13 cellular contexts compared by ENCODE assay signal in genomic region chr7:30893357-30893756, GRCh38. TPM values are rescaled to one million over a fixed set of nuclear protein-coding genes. Genes with fewer than 3 reads are reported as not detected.
DNase-seq lines count a peak whose midpoint lies in the region; ATAC-seq and TF ChIP-seq lines count a peak whose summit lies in the region.
"Had no signal": no experiment of that assay in that cellular context is flagged by ENCODE, and none has a peak within 500 bp of the region (broad histone marks: within the 10 kb centered on the region; RNA-seq: fewer than 3 reads in every experiment).

No MANE protein-coding gene starts in this region.

- H3K4me1 ChIP-seq in stomach (peaks cover 18 to 53% (median 32%) of the 10 kb centered on the region in 4 donors), GM23248 (ENCODE audit: insufficient read depth) (peaks cover 8% of the 10 kb centered on the region)

- TF ChIP-seq EP300 in stomach (IDR thresholded peaks at IDR 0.05): no peak

- no peak overlapping the region for H3K4me2 ChIP-seq in GM23248 (ENCODE audit: unreplicated experiment)

- peak overlapping the region; percentile 52 for H3K27ac Mint-ChIP-seq in endothelial cell (ENCODE audit: unreplicated experiment)
- H3K27ac Mint-ChIP-seq: CD8-positive, alpha-beta memory T cell; immature natural killer cell; stimulated activated effector memory CD8-positive, alpha-beta T cell treated with anti-CD3 and anti-CD28 coated beads, Interleukin-12 subunit alpha, Interleukin-12 subunit beta, amount 100 ng/mL, for 72 hours had no signal

- H3K4me3 ChIP-seq in stomach (no peak overlapping the region), GM23248 (no peak overlapping the region)

- no peaks in the 10 kb centered on the region for H3K9me3 Mint-ChIP-seq in endothelial cell (ENCODE audit: unreplicated experiment)
- H3K9me3 Mint-ChIP-seq: immature natural killer cell had no signal

- H3K9ac ChIP-seq in GM23248: no peak overlapping the region

- H3F3A ChIP-seq in GM23248 (ENCODE audit: insufficient read depth): peaks cover 10% of the 10 kb centered on the region

- H3K36me3 ChIP-seq in stomach: peaks cover 0 to 8% (median 0%) of the 10 kb centered on the region in 4 donors
- no peaks in the 10 kb centered on the region for H3K36me3 ChIP-seq in GM23248 (ENCODE audit: low read depth)

- ATAC-seq in GM21515 (IDR thresholded peaks at IDR 0.05; ENCODE audit: unreplicated experiment): no peak
- ATAC-seq: stimulated activated effector memory CD8-positive, alpha-beta T cell treated with anti-CD3 and anti-CD28 coated beads, Interleukin-12 subunit alpha, Interleukin-12 subunit beta, amount 100 ng/mL, for 72 hours had no signal

- H3K36me3 Mint-ChIP-seq in endothelial cell (ENCODE audit: low read depth, unreplicated experiment): peaks cover 5% of the 10 kb centered on the region
- H3K36me3 Mint-ChIP-seq: immature natural killer cell; stimulated activated effector memory CD8-positive, alpha-beta T cell treated with anti-CD3 and anti-CD28 coated beads, Interleukin-12 subunit alpha, Interleukin-12 subunit beta, amount 100 ng/mL, for 72 hours had no signal

- no peaks in the 10 kb centered on the region for H4K20me1 ChIP-seq in GM23248 (ENCODE audit: insufficient read depth)

- H3K27ac ChIP-seq in stomach (peak overlapping the region in 3 of 5 donors; percentile 26 to 45 (median 42)), GM23248 (no peak overlapping the region)
- H3K27ac ChIP-seq: epithelial cell of prostate had no signal

- no peak overlapping the region for H2AFZ ChIP-seq in GM23248

- H3K4me3 Mint-ChIP-seq in endothelial cell (ENCODE audit: unreplicated experiment): no peak overlapping the region
- H3K4me3 Mint-ChIP-seq: CD8-positive, alpha-beta memory T cell; immature natural killer cell; stimulated activated effector memory CD8-positive, alpha-beta T cell treated with anti-CD3 and anti-CD28 coated beads, Interleukin-12 subunit alpha, Interleukin-12 subunit beta, amount 100 ng/mL, for 72 hours had no signal

- H3K9me2 ChIP-seq in GM23248 (ENCODE audit: insufficient read depth): no peaks in the 10 kb centered on the region

- WGBS in stomach, 5 donors: 36 to 44% (median 40%) methylated on average over 6 of the region's 6 CpGs
- WGBS in GM23248 (ENCODE audit: low coverage in 1 of 2, low lambda C conversion rate in 2 of 2, missing lambda C conversion rate in 2 of 2), 2 experiments: 95 to 97% methylated on average over 6 of the region's 6 CpGs

- no peaks in the 10 kb centered on the region for H3K27me3 ChIP-seq in stomach
- no peaks in the 10 kb centered on the region; the same call in 1 of the 2 replicates for H3K27me3 ChIP-seq in GM23248 (replicated peaks; ENCODE audit: insufficient read depth)

- H3K4me1 Mint-ChIP-seq in endothelial cell (ENCODE audit: unreplicated experiment): peaks cover 25% of the 10 kb centered on the region
- H3K4me1 Mint-ChIP-seq: CD8-positive, alpha-beta memory T cell; immature natural killer cell; stimulated activated effector memory CD8-positive, alpha-beta T cell treated with anti-CD3 and anti-CD28 coated beads, Interleukin-12 subunit alpha, Interleukin-12 subunit beta, amount 100 ng/mL, for 72 hours had no signal

- TF ChIP-seq CTCF in endothelial cell (IDR thresholded peaks at IDR 0.05; ENCODE audit: unreplicated experiment) (no peak), stomach (IDR thresholded peaks at IDR 0.05) (no peak)

- intact Hi-C loops in stomach (cut with DNase I; ENCODE audit: low total_unique reads): no loop called here

- peaks cover 0 to 11% (median 0%) of the 10 kb centered on the region in 4 donors for H3K9me3 ChIP-seq in stomach
- no peaks in the 10 kb centered on the region for H3K9me3 ChIP-seq in GM23248 (ENCODE audit: low read depth)

- no peak for TF ChIP-seq POLR2A in stomach (IDR thresholded peaks at IDR 0.05)

- peak; percentile 70 for DNase-seq in NCI-H345 treated with DMSO at 0.1 percent for 48 hours (lab: John Stamatoyannopoulos, UW; ENCODE audit: unreplicated experiment)
- DNase-seq in endothelial cell (ENCODE audit: low spot score): no peak
- DNase-seq in left kidney (ENCODE audit: low read depth, low spot score): peak; percentile 77
- DNase-seq in stomach: no peak
- DNase-seq in NCI-H2196 treated with DMSO at 0.1 percent for 48 hours (lab: John Stamatoyannopoulos, UW; ENCODE audit: unreplicated experiment): no peak
- DNase-seq in SK-N-DZ (ENCODE audit: low spot score): no peak
- no peak for DNase-seq in GM23248
- DNase-seq: CD8-positive, alpha-beta memory T cell; immature natural killer cell; stimulated activated CD4-positive, alpha-beta T cell treated with anti-CD3 and anti-CD28 coated beads, Interleukin-2, amount 100 ng/mL, for 24 hours had no signal

- H3K27me3 Mint-ChIP-seq in endothelial cell (ENCODE audit: unreplicated experiment): peaks cover 11% of the 10 kb centered on the region

- no peaks in the 10 kb centered on the region for H3K79me2 ChIP-seq in GM23248 (ENCODE audit: insufficient read depth)

- in situ Hi-C loops in GM23248 (cut with MboI): no loop called here

RNA-seq across cellular contexts. Expression of gene AQP1, which starts 18.3 kb away (rescaled TPM):
- total RNA-seq in endothelial cell (ENCODE audit: unreplicated experiment) (2.7 TPM), stomach (100 to 1,000 TPM in 1 of 5 donors, 10 to 100 TPM in 4; 38.2 to 158 (median 64.6) TPM)
- polyA plus RNA-seq in stomach (10 to 100 TPM in 1 of 3 donors, 1 to 10 TPM in 2; 3.8 to 83.6 (median 8.7) TPM), GM23248 (2016; fragmentation: Nextera tagmentation; extraction: Ambion mirVana) (0.33 and 0.34 TPM in 2 replicates)
- 6.9 and 9.7 TPM in 2 replicates for polyA plus RNA-seq in SK-N-DZ (2014; cell fraction: cytosol; rRNA removed)
- 3.7 and 8.4 TPM in 2 replicates for polyA plus RNA-seq in SK-N-DZ (2014; cell fraction: nucleus; rRNA removed)
- 0.54 and 1.1 TPM in 2 replicates for total RNA-seq in GM23248 (2014; rRNA removed; shearing (Covaris generic))
- polyA plus RNA-seq: CD8-positive, alpha-beta memory T cell had no signal

Comparison
In these comparisons a context has a peak if more than half of its experiments do, and no peak if none do; other contexts are left out.
1. DNase-seq: peak in NCI-H345 treated with DMSO at 0.1 percent for 48 hours (single experiment) and left kidney (single experiment); none in endothelial cell (single experiment), stomach (single experiment), NCI-H2196 treated with DMSO at 0.1 percent for 48 hours (single experiment), SK-N-DZ (single experiment) and GM23248 (single experiment).
2. RNA of gene AQP1, which starts 18.3 kb away (total RNA-seq): 38.2 to 158 TPM in stomach; 2.7 TPM in endothelial cell (single experiment) and 0.54 to 1.1 TPM in GM23248; every median in the first group is over 10 times any median in the second.